ENCODE assay signal across 8 cellular contexts in the genomic region with DNA sequence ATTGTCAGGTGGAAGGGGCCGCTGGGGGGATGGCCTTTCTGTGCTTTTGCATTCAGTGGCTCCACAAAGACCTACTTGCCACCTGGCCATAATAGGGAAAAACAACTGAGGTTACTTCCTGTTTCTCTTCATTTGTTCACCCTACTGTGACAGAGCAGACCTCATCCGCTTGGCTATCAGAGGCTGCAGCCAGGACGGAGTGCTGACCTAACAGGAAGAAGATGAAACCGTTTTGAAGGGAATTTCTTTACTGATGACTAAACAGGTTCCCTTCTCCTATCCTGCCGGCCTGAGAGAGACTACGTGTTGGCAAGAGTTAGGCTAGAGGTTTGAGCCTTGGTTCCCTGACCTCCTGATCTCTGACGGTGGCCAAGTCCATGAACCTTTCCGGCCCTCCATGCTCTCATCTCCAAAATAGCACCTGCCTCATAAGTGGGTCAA. TPM values are rescaled to one million over a fixed set of nuclear protein-coding genes. Genes with fewer than 3 reads are reported as not detected.
DNase-seq lines count a peak whose midpoint lies in the region; ATAC-seq and TF ChIP-seq lines count a peak whose summit lies in the region.

No MANE protein-coding gene starts in this region.

- no peak for TF ChIP-seq POLR2A in esophagus squamous epithelium (IDR thresholded peaks at IDR 0.05)

- no peak overlapping the region for H3K4me3 ChIP-seq in liver (ENCODE audit: low read depth in 1 of 3, low read length in 3 of 3)
- no peak overlapping the region for H3K4me3 ChIP-seq in esophagus squamous epithelium

- peak; percentile 68 for DNase-seq in MV-4-11 (lab: John Stamatoyannopoulos, UW)
- no peak for DNase-seq in NCI-H774 (lab: John Stamatoyannopoulos, UW)
- DNase-seq in esophagus squamous epithelium (lab: John Stamatoyannopoulos, UW), result no peak
- no peak for DNase-seq in stimulated activated CD4-positive, alpha-beta T cell treated with anti-CD3 and anti-CD28 coated beads, Interleukin-15, amount 100 ng/mL, for 24 hours
- DNase-seq in Kasumi-1 (lab: John Stamatoyannopoulos, UW), result no peak

- H3K9me3 ChIP-seq in liver (ENCODE audit: control insufficient read depth in 4 of 4, low read length in 3 of 4) (no peaks in the 10 kb centered on the region), esophagus squamous epithelium (no peaks in the 10 kb centered on the region)

- intact Hi-C loops in esophagus squamous epithelium (cut with DNase I), result no loop called here

- TF ChIP-seq CTCF in liver (IDR thresholded peaks at IDR 0.05; ENCODE audit: low read depth, low read length, missing input control) (no peak), esophagus squamous epithelium (IDR thresholded peaks at IDR 0.05) (no peak)

- H3K36me3 ChIP-seq in liver (ENCODE audit: control insufficient read depth in 4 of 4, insufficient read depth in 3 of 4, low read depth in 1 of 4, low read length in 3 of 4), result no peaks in the 10 kb centered on the region
- H3K36me3 ChIP-seq in esophagus squamous epithelium, result no peaks in the 10 kb centered on the region

- H3K27me3 ChIP-seq in liver (ENCODE audit: control insufficient read depth in 4 of 4, insufficient read depth in 4 of 4, low read length in 3 of 4) (no peaks in the 10 kb centered on the region), esophagus squamous epithelium (peaks cover 0 to 48% (median 0%) of the 10 kb centered on the region in 4 donors)

- ATAC-seq in GM18873 (IDR thresholded peaks at IDR 0.05; ENCODE audit: low FRiP score, unreplicated experiment) (peak; percentile 94), HG02588 (IDR thresholded peaks at IDR 0.05; ENCODE audit: unreplicated experiment) (peak; percentile 92)

- 33% methylated on average over 8 of the region's 8 CpGs for WGBS in liver
- WGBS in esophagus squamous epithelium, 2 donors, result 50 to 58% methylated on average over 7 to 8 of the region's 8 CpGs

- H3K9ac ChIP-seq in liver (ENCODE audit: low read depth in 1 of 2, low read length in 2 of 2), result no peak overlapping the region

- H3K4me1 ChIP-seq in liver (ENCODE audit: control insufficient read depth in 4 of 4, insufficient read depth in 4 of 4, low read length in 3 of 4) (no peaks in the 10 kb centered on the region), esophagus squamous epithelium (no peaks in the 10 kb centered on the region)

- H3K27ac ChIP-seq in liver (ENCODE audit: low read depth in 1 of 2, low read length in 2 of 2) (peak overlapping the region; percentile 18 to 20), esophagus squamous epithelium (no peak overlapping the region)

- no peak for TF ChIP-seq RAD21 in liver (IDR thresholded peaks at IDR 0.05)

TF ChIP-seq in liver, 16 proteins besides CTCF, POLR2A, EP300 and RAD21:
- peak; percentile 44 for TF ChIP-seq NR2F2 (IDR thresholded peaks at IDR 0.05)
- TF ChIP-seq JUND (IDR thresholded peaks at IDR 0.05), result no peak
- no peak for TF ChIP-seq REST (IDR thresholded peaks at IDR 0.05)
- TF ChIP-seq RXRA (IDR thresholded peaks at IDR 0.05), result peak; percentile 72 to 79
- no peak for TF ChIP-seq TAF1 (conservative IDR thresholded peaks at IDR 0.05)
- TF ChIP-seq YY1 (IDR thresholded peaks at IDR 0.05), result no peak
- TF ChIP-seq FOXA2 (IDR thresholded peaks at IDR 0.05), result no peak
- TF ChIP-seq, protein P1, sequence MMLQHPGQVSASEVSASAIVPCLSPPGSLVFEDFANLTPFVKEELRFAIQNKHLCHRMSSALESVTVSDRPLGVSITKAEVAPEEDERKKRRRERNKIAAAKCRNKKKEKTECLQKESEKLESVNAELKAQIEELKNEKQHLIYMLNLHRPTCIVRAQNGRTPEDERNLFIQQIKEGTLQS (IDR thresholded peaks at IDR 0.05), result no peak
- TF ChIP-seq GABPA (IDR thresholded peaks at IDR 0.05 in 1 of 2, conservative IDR thresholded peaks at IDR 0.05 in 1 of 2), result no peak
- peak; percentile 64 to 72 for TF ChIP-seq HNF4A (conservative IDR thresholded peaks at IDR 0.05)
- peak; percentile 20 for TF ChIP-seq HNF4G (IDR thresholded peaks at IDR 0.05)

RNA-seq across cellular contexts. Expression of gene PRR18, which starts 21.3 kb away (rescaled TPM):
- total RNA-seq in liver, result 1 to 10 TPM; 1.2 to 2.8 TPM
- polyA plus RNA-seq in liver, result under 1 TPM; 0.29 to 0.98 TPM
- total RNA-seq in esophagus squamous epithelium, result not detected

RNA-seq across cellular contexts. Expression of gene SFT2D1, which starts 55.5 kb away (rescaled TPM):
- 10 to 100 TPM; 14.7 to 15.7 TPM for total RNA-seq in liver
- 10 to 100 TPM in 1 of 2 donors, 1 to 10 TPM in 1; 9.5 to 16.6 TPM for polyA plus RNA-seq in liver
- total RNA-seq in esophagus squamous epithelium, result 10 to 100 TPM; 34.8 to 45.3 (median 37.1) TPM

Comparison
In these comparisons a context has a peak if more than half of its experiments do, and no peak if none do; other contexts are left out.
1. H3K27ac ChIP-seq: peak in liver (2 of 2); none in esophagus squamous epithelium (0 of 4).